In the genomic region with DNA sequence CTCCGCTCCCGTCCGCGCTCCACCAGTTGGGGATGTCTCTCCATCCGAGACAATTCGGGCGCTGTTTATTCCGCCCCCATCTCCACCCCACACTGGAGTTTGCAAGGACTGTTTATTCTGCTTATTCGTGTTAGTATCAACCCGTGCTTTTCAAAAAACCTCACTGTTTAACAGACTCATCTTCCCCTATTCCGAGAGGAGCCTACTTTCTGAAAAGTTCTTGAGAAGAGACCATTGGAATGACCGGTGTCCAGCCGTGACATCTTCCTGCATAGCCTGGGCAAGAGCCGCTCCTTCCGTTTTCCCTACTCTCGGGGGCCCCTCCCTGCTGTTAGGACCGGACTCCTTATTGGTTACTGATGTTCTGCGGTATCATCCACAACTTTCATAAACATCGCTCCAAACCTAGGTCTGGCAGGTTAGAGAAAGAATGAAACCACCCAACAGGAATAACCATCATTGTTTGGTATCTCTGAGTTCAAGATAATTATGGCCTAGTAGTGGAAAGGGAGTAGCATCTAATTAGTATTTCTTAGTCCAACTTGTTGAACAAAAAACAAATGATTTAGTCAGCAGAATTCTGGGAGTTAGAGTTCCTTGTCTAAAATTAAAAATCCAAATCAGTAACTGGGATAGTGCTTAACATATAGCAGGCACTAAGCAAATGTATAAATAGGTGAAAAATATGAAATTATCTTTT, we compare ENCODE assay signal across 8 cellular contexts. TPM values are rescaled to one million over a fixed set of nuclear protein-coding genes. Genes with fewer than 3 reads are reported as not detected.
A peak's percentile ranks its signal among the peaks of the same experiment; 100 is the strongest.
DNase-seq lines count a peak whose midpoint lies in the region; ATAC-seq and TF ChIP-seq lines count a peak whose summit lies in the region.

No MANE protein-coding gene starts in this region.

- peak overlapping the region; percentile 59 for H3K23ac ChIP-seq in IMR-90 (ENCODE audit: low read depth, low read length)

- peak overlapping the region; percentile 99 for H3K4me3 Mint-ChIP-seq in activated naive CD8-positive, alpha-beta T cell
- H3K4me3 Mint-ChIP-seq in neural progenitor cell = peak overlapping the region; percentile 98

- H3K9me3 Mint-ChIP-seq in activated naive CD8-positive, alpha-beta T cell (ENCODE audit: low read depth) = no peaks in the 10 kb centered on the region
- H3K9me3 Mint-ChIP-seq in neural progenitor cell = no peaks in the 10 kb centered on the region

- H3K27me3 Mint-ChIP-seq in activated naive CD8-positive, alpha-beta T cell = no peaks in the 10 kb centered on the region
- peaks cover 2% of the 10 kb centered on the region for H3K27me3 Mint-ChIP-seq in neural progenitor cell (ENCODE audit: insufficient read depth, low read depth)

- TF ChIP-seq CTCF in IMR-90 (conservative IDR thresholded peaks at IDR 0.05; ENCODE audit: low read depth, low read length) (no peak), Panc1 (IDR thresholded peaks at IDR 0.05) (no peak), neural progenitor cell (IDR thresholded peaks at IDR 0.05) (no peak), transverse colon (IDR thresholded peaks at IDR 0.05) (no peak)

- H2AK5ac ChIP-seq in IMR-90 (ENCODE audit: low read depth, low read length) = no peak overlapping the region

- in situ Hi-C loops in IMR-90 (cut with MboI; ENCODE audit: low sequenced_read_pairs) (loop anchor here (5.0 kb wide), 1 partner anchor 55 kb away; a partner anchor contains a TSS), Panc1 (cut with HindIII; ENCODE audit: low pct_unique_long_range_greater_than_20kb, low sequenced_read_pairs) (no loop called here), transverse colon (cut with MboI; ENCODE audit: low pct_ligation_motif_present in 1 of 4, low pct_unique_long_range_greater_than_20kb in 1 of 4, low sequenced_read_pairs in 3 of 4) (loop anchor here in 1 of 4 donors (10.0 kb wide), 1 partner anchor 52 kb away; a partner anchor contains a TSS)

- peak overlapping the region; percentile 96 for H2AK9ac ChIP-seq in IMR-90 (replicated peaks; ENCODE audit: low read depth, low read length, poor library complexity)

- H3K79me2 ChIP-seq in neural progenitor cell (ENCODE audit: low read depth) = peaks cover 46% of the 10 kb centered on the region

- TF ChIP-seq RAD21 in IMR-90 (IDR thresholded peaks at IDR 0.05; ENCODE audit: low read length) = no peak

- DNase-seq in D341Med (ENCODE audit: low spot score) (peak; percentile 54), IMR-90 (peak; percentile 84), Panc1 (ENCODE audit: low read depth, low spot score) (peak; percentile 22), germinal center (ENCODE audit: low spot score) (peak; percentile 38), neural progenitor cell (ENCODE audit: low spot score) (peak; percentile 73), transverse colon (peak; percentile 84)

- peak overlapping the region; percentile 96 for H3K27ac Mint-ChIP-seq in activated naive CD8-positive, alpha-beta T cell
- peak overlapping the region; percentile 98 for H3K27ac Mint-ChIP-seq in neural progenitor cell

- H3K4me3 ChIP-seq in IMR-90 (ENCODE audit: insufficient read depth, low read depth, low read length) = peak overlapping the region; percentile 76
- peak overlapping the region; percentile 70 to 87 for H3K4me3 ChIP-seq in Panc1 (ENCODE audit: low read depth in 2 of 2, low read length in 2 of 2)
- peak overlapping the region; percentile 81 for H3K4me3 ChIP-seq in neural progenitor cell
- H3K4me3 ChIP-seq in transverse colon = peak overlapping the region; percentile 68 to 87 (median 74)

- H2BK20ac ChIP-seq in IMR-90 (ENCODE audit: low read depth, low read length) = no peak overlapping the region

- H3K14ac ChIP-seq in IMR-90 (replicated peaks; ENCODE audit: low read depth, low read length) = peak overlapping the region; percentile 46; the same call in 1 of the 2 replicates

- H3K9ac ChIP-seq in IMR-90 (ENCODE audit: low read depth, low read length) = peak overlapping the region; percentile 86
- H3K9ac ChIP-seq in neural progenitor cell = peak overlapping the region; percentile 63

- H4K20me1 ChIP-seq in IMR-90 (ENCODE audit: insufficient read depth, low read length) = peaks cover 6% of the 10 kb centered on the region; the same call in 1 of the 2 replicates
- no peaks in the 10 kb centered on the region for H4K20me1 ChIP-seq in neural progenitor cell (ENCODE audit: low read depth)

- H3K27ac ChIP-seq in IMR-90 (ENCODE audit: insufficient read depth, low read length) (peak overlapping the region; percentile 86), Panc1 (ENCODE audit: low read length) (peak overlapping the region; percentile 82), neural progenitor cell (peak overlapping the region; percentile 92), transverse colon (peak overlapping the region; percentile 95 to 99 (median 98))

- peaks cover 37% of the 10 kb centered on the region for H3K4me1 Mint-ChIP-seq in activated naive CD8-positive, alpha-beta T cell (ENCODE audit: low read depth)
- peaks cover 19% of the 10 kb centered on the region for H3K4me1 Mint-ChIP-seq in neural progenitor cell

- TSS peak; percentile 62 for BruUV-seq in IMR-90 (replicated peaks; lab: Mats Ljungman, UMichigan)
- BruUV-seq in Panc1 (replicated peaks; lab: Mats Ljungman, UMichigan) = TSS peak; percentile 84

- ATAC-seq in GM21423 (IDR thresholded peaks at IDR 0.05; ENCODE audit: unreplicated experiment) (peak; percentile 40), IMR-90 (ENCODE audit: low read depth) (peak; percentile 80), Panc1 (peak; percentile 89)

- peak overlapping the region; percentile 27 to 80 for H4K8ac ChIP-seq in IMR-90 (ENCODE audit: low read depth in 2 of 2, low read length in 2 of 2)

- peak overlapping the region; percentile 85 for H2BK5ac ChIP-seq in IMR-90 (ENCODE audit: low read depth, low read length, poor library complexity, severe bottlenecking)

- H3K4me2 ChIP-seq in IMR-90 (ENCODE audit: low read depth, low read length) (peak overlapping the region; percentile 79), neural progenitor cell (peak overlapping the region; percentile 86)

- H4K91ac ChIP-seq in IMR-90 (ENCODE audit: insufficient read depth, low read depth, low read length) = peak overlapping the region; percentile 78

- H3K79me1 ChIP-seq in IMR-90 (ENCODE audit: low read depth in 1 of 2, low read length in 2 of 2) = peaks cover 18 to 30% of the 10 kb centered on the region in 2 experiments; a peak in 3 of 4 replicates

- H2BK15ac ChIP-seq in IMR-90 (ENCODE audit: low read depth, low read length) = no peak overlapping the region

- CTCF ChIA-PET in IMR-90 (lab: Yijun Ruan, JAX) (no interaction called here), Panc1 (lab: Charles Lee) (no interaction called here)

- intact Hi-C loops in IMR-90 (cut with micrococcal nuclease) (loop anchor here (2.0 kb wide), 2 partner anchors 24 to 150 kb away; no protein-coding TSS in a partner anchor), Panc1 (cut with micrococcal nuclease; ENCODE audit: unreplicated experiment) (no loop called here), transverse colon (cut with DNase I; ENCODE audit: low total_unique reads) (no loop called here)

- H3K9me1 ChIP-seq in IMR-90 (ENCODE audit: insufficient read depth, low read length) = 0 out of 2 replicates have a peak, but pooled peaks cover 2% of the 10 kb centered on the region

- H3K27me3 ChIP-seq in IMR-90 (ENCODE audit: control insufficient read depth, insufficient read depth, low read length) (peaks cover under 1% of the 10 kb centered on the region; the same call in 1 of the 2 replicates), Panc1 (ENCODE audit: control insufficient read depth, insufficient read depth, low read length) (no peaks in the 10 kb centered on the region), neural progenitor cell (peaks cover 6% of the 10 kb centered on the region), transverse colon (no peaks in the 10 kb centered on the region)

- TF ChIP-seq POLR2A in IMR-90 (IDR thresholded peaks at IDR 0.05; ENCODE audit: low read depth, low read length) (peak; percentile 75; the same call in 1 of the 2 replicates), transverse colon (IDR thresholded peaks at IDR 0.05) (no peak)

- dilution Hi-C loops in IMR-90 (cut with HindIII; ENCODE audit: low sequenced_read_pairs, unreplicated experiment) = no loop called here

- no peak for TF ChIP-seq EP300 in transverse colon (IDR thresholded peaks at IDR 0.05; ENCODE audit: low read depth)

- no peaks in the 10 kb centered on the region for H3K9me3 ChIP-seq in IMR-90 (ENCODE audit: control insufficient read depth, insufficient read depth, low read length)
- H3K9me3 ChIP-seq in Panc1 (ENCODE audit: control insufficient read depth, insufficient read depth, low read depth, low read length) = no peaks in the 10 kb centered on the region
- H3K9me3 ChIP-seq in neural progenitor cell (ENCODE audit: low read depth) = no peaks in the 10 kb centered on the region
- no peaks in the 10 kb centered on the region for H3K9me3 ChIP-seq in transverse colon

- H2BK120ac ChIP-seq in IMR-90 (ENCODE audit: low read depth, low read length) = no peak overlapping the region

- H3K4me1 ChIP-seq in IMR-90 (ENCODE audit: control insufficient read depth, insufficient read depth, low read length) (no peaks in the 10 kb centered on the region), Panc1 (ENCODE audit: control insufficient read depth, insufficient read depth, low read length) (peaks cover 5% of the 10 kb centered on the region; the same call in 1 of the 2 replicates), neural progenitor cell (peaks cover 12% of the 10 kb centered on the region), transverse colon (peaks cover 3 to 29% (median 8%) of the 10 kb centered on the region in 4 donors)

- 0% methylated on average over 4 of the region's 19 CpGs; no CpG with 5 or more reads in 1 of the 2 experiments for WGBS in IMR-90 (ENCODE audit: extremely low coverage in 2 of 2, insufficient read length in 1 of 2), 2 experiments
- WGBS in transverse colon (ENCODE audit: low coverage in 1 of 2), 2 donors = 0 to 1% methylated on average over 13 to 19 of the region's 19 CpGs

- peak overlapping the region; percentile 94 for H3K56ac ChIP-seq in IMR-90 (ENCODE audit: extremely low read depth, insufficient read depth, low read length)

- H2AFZ ChIP-seq in IMR-90 (replicated peaks; ENCODE audit: low read length, poor library complexity) = peak overlapping the region; percentile 91
- H2AFZ ChIP-seq in neural progenitor cell (replicated peaks) = peak overlapping the region; percentile 66

- POLR2A ChIA-PET in IMR-90 (lab: Charles Lee; ENCODE audit: unreplicated experiment) (interaction anchor here (0.6 to 0.7 kb wide), 4 partner anchors 45 to 624 kb away, joined by 3 to 10 read pairs (median 3); no protein-coding TSS in a partner anchor), Panc1 (lab: Charles Lee) (no interaction called here)

- H3K36me3 Mint-ChIP-seq in activated naive CD8-positive, alpha-beta T cell = peaks cover 2% of the 10 kb centered on the region
- H3K36me3 Mint-ChIP-seq in neural progenitor cell = peaks cover 6% of the 10 kb centered on the region

- peaks cover 12% of the 10 kb centered on the region for H3F3A ChIP-seq in neural progenitor cell (ENCODE audit: low read depth)

- H3K4ac ChIP-seq in IMR-90 (ENCODE audit: low read depth, low read length) = peak overlapping the region; percentile 78

- H3K18ac ChIP-seq in IMR-90 (ENCODE audit: low read depth, low read length) = peak overlapping the region; percentile 68

- peak overlapping the region; percentile 76 for H4K5ac ChIP-seq in IMR-90 (ENCODE audit: low read depth, low read length)

- H3K36me3 ChIP-seq in IMR-90 (ENCODE audit: control insufficient read depth, insufficient read depth, low read length) (peaks cover 4% of the 10 kb centered on the region), Panc1 (ENCODE audit: control insufficient read depth, insufficient read depth, low read length) (peaks cover 2% of the 10 kb centered on the region; the same call in 1 of the 2 replicates), neural progenitor cell (no peaks in the 10 kb centered on the region), transverse colon (no peaks in the 10 kb centered on the region)

RNA-seq across cellular contexts. Expression of a gene that starts 0.8 kb away (rescaled TPM):
- total RNA-seq in IMR-90 (2012; rRNA removed) (19.7 and 38.3 TPM in 2 replicates), Panc1 (2021; ENCODE audit: unreplicated experiment) (27.7 TPM), neural progenitor cell (ENCODE audit: low replicate concordance) (63.8 and 89.8 TPM in 2 replicates), transverse colon (100 to 1,000 TPM in 1 of 4 donors, 10 to 100 TPM in 3; 33.3 to 134 (median 76.3) TPM)
- polyA plus RNA-seq in IMR-90 (2012; rRNA removed) = 14.2 and 19.1 TPM in 2 replicates
- 2.3 and 4.0 TPM in 2 replicates for polyA plus RNA-seq in IMR-90 (2012; cell fraction: cytosol; rRNA removed)
- polyA plus RNA-seq in IMR-90 (2012; cell fraction: nucleus; rRNA removed; ENCODE audit: low replicate concordance) = 13.0 and 19.9 TPM in 2 replicates
- 22.3 TPM for polyA plus RNA-seq in Panc1 (2012; ENCODE audit: insufficient read length)

RNA-seq across cellular contexts. Expression of a gene that starts 34.6 kb away (rescaled TPM):
- total RNA-seq in IMR-90 (2012; rRNA removed) (under 0.01 TPM in 1 of 2 replicates, not detected in the other), Panc1 (2021; ENCODE audit: unreplicated experiment) (0.05 TPM), neural progenitor cell (ENCODE audit: low replicate concordance) (0.34 and 0.37 TPM in 2 replicates), transverse colon (not detected)
- 0.06 TPM in 1 of 2 replicates, not detected in the other for polyA plus RNA-seq in IMR-90 (2012; rRNA removed)
- polyA plus RNA-seq in IMR-90 (2012; cell fraction: cytosol; rRNA removed) = 0.01 and 0.04 TPM in 2 replicates
- polyA plus RNA-seq in IMR-90 (2012; cell fraction: nucleus; rRNA removed; ENCODE audit: low replicate concordance) = 0.08 TPM in 2 replicates
- polyA plus RNA-seq in Panc1 (2012; ENCODE audit: insufficient read length) = not detected

RNA-seq across cellular contexts. Expression of a gene that starts 55.2 kb away (rescaled TPM):
- 9.0 and 15.0 TPM in 2 replicates for total RNA-seq in IMR-90 (2012; rRNA removed)
- 15.5 and 19.3 TPM in 2 replicates for polyA plus RNA-seq in IMR-90 (2012; rRNA removed)
- 3.9 and 6.9 TPM in 2 replicates for polyA plus RNA-seq in IMR-90 (2012; cell fraction: cytosol; rRNA removed)
- 35.6 and 60.1 TPM in 2 replicates for polyA plus RNA-seq in IMR-90 (2012; cell fraction: nucleus; rRNA removed; ENCODE audit: low replicate concordance)
- total RNA-seq in Panc1 (2021; ENCODE audit: unreplicated experiment) = 31.7 TPM
- polyA plus RNA-seq in Panc1 (2012; ENCODE audit: insufficient read length) = 23.8 TPM
- total RNA-seq in neural progenitor cell (ENCODE audit: low replicate concordance) = 35.1 and 40.7 TPM in 2 replicates
- total RNA-seq in transverse colon = 10 to 100 TPM; 11.7 to 56.4 (median 39.2) TPM

Comparison
In these comparisons a context has a peak if more than half of its experiments do, and no peak if none do; other contexts are left out.
1. Peak in every context shown above with its lines: DNase-seq, ATAC-seq, H3K4me3 ChIP-seq and H3K27ac ChIP-seq.
2. DNase-seq: peak in every context shown above with its lines; median percentile 84 in IMR-90; 84 in transverse colon; 73 in neural progenitor cell; 54 in D341Med; 38 in germinal center; 22 in Panc1.